In genomic region chr12:125467363-125467762, GRCh38 we compare ENCODE assay signal across 30 cellular contexts.
"Had no signal": no experiment of that assay in that cellular context is flagged by ENCODE, and none has a peak within 500 bp of the region (broad histone marks: within the 10 kb centered on the region; RNA-seq: fewer than 3 reads in every experiment).

No MANE protein-coding gene starts in this region.

- H3K4me3 ChIP-seq: coronary artery, dorsolateral prefrontal cortex, gastroesophageal sphincter had no signal

- H3K27me3 ChIP-seq: dorsolateral prefrontal cortex, gastroesophageal sphincter had no signal

- H3K36me3 ChIP-seq: gastroesophageal sphincter had no signal

- H3K9me3 Mint-ChIP-seq: activated CD4-positive, alpha-beta memory T cell treated with anti-CD3 and anti-CD28 coated beads for 36 hours; activated CD4-positive, alpha-beta T cell treated with anti-CD3 and anti-CD28 coated beads, Interleukin-2, amount 10 ng/mL, durations not matched to agents 24 days and 14 days; activated naive CD4-positive, alpha-beta T cell treated with anti-CD3 and anti-CD28 coated beads, Interleukin-2, amount 10 ng/mL, durations not matched to agents 7 days and 5 days; activated naive CD8-positive, alpha-beta T cell treated with anti-CD3 and anti-CD28 coated beads, Interleukin-2, amount 10 ng/mL, durations not matched to agents 7 days and 5 days; activated T-cell treated with anti-CD3 and anti-CD28 coated beads, Interleukin-2, amount 50 U/mL, for 24 hours; activated T-cell treated with anti-CD3 and anti-CD28 coated beads, Interleukin-2, amount 50 U/mL, for 72 hours; central memory CD8-positive, alpha-beta T cell; dendritic cell treated with granulocyte-macrophage colony-stimulating factor and Interleukin-4, amounts not matched to agents 40 ng/mL and 50 ng/mL, for 4 days; endodermal cell had no signal

- H3K27ac ChIP-seq: coronary artery, dorsolateral prefrontal cortex, gastroesophageal sphincter had no signal

- H3K4me1 Mint-ChIP-seq: activated CD4-positive, alpha-beta T cell treated with anti-CD3 and anti-CD28 coated beads for 36 hours; activated CD4-positive, alpha-beta T cell treated with anti-CD3 and anti-CD28 coated beads, Interleukin-2, amount 10 ng/mL, durations not matched to agents 24 days and 14 days; activated CD8-positive, alpha-beta memory T cell treated with anti-CD3 and anti-CD28 coated beads, Interleukin-2, amount 10 ng/mL, durations not matched to agents 7 days and 5 days; activated naive CD4-positive, alpha-beta T cell treated with anti-CD3 and anti-CD28 coated beads, Interleukin-2, amount 10 ng/mL, durations not matched to agents 7 days and 5 days; activated naive CD8-positive, alpha-beta T cell treated with anti-CD3 and anti-CD28 coated beads, Interleukin-2, amount 10 ng/mL, durations not matched to agents 7 days and 5 days; central memory CD8-positive, alpha-beta T cell; endodermal cell had no signal

- H3K27me3 Mint-ChIP-seq: activated CD4-positive, alpha-beta memory T cell treated with anti-CD3 and anti-CD28 coated beads for 36 hours; activated CD4-positive, alpha-beta T cell treated with anti-CD3 and anti-CD28 coated beads for 36 hours; activated CD4-positive, alpha-beta T cell treated with anti-CD3 and anti-CD28 coated beads, Interleukin-2, amount 10 ng/mL, durations not matched to agents 24 days and 14 days; activated CD8-positive, alpha-beta memory T cell treated with anti-CD3 and anti-CD28 coated beads, Interleukin-2, amount 10 ng/mL, durations not matched to agents 7 days and 5 days; activated naive CD4-positive, alpha-beta T cell treated with anti-CD3 and anti-CD28 coated beads, Interleukin-2, amount 10 ng/mL, durations not matched to agents 7 days and 5 days; activated naive CD8-positive, alpha-beta T cell treated with anti-CD3 and anti-CD28 coated beads, Interleukin-2, amount 10 ng/mL, durations not matched to agents 7 days and 5 days; activated T-cell treated with anti-CD3 and anti-CD28 coated beads, Interleukin-2, amount 50 U/mL, for 24 hours; central memory CD8-positive, alpha-beta T cell; dendritic cell treated with granulocyte-macrophage colony-stimulating factor and Interleukin-4, amounts not matched to agents 40 ng/mL and 50 ng/mL, for 4 days had no signal

- H3K36me3 Mint-ChIP-seq: activated CD4-positive, alpha-beta memory T cell treated with anti-CD3 and anti-CD28 coated beads for 36 hours; activated CD8-positive, alpha-beta memory T cell treated with anti-CD3 and anti-CD28 coated beads, Interleukin-2, amount 10 ng/mL, durations not matched to agents 7 days and 5 days; activated naive CD4-positive, alpha-beta T cell treated with anti-CD3 and anti-CD28 coated beads, Interleukin-2, amount 10 ng/mL, durations not matched to agents 7 days and 5 days; activated naive CD4-positive, alpha-beta T cell treated with anti-CD3 and anti-CD28 coated beads, Interleukin-2, amount 50 U/mL, for 72 hours; activated naive CD8-positive, alpha-beta T cell treated with anti-CD3 and anti-CD28 coated beads, Interleukin-2, amount 10 ng/mL, durations not matched to agents 7 days and 5 days; brain had no signal

- H3K4me3 Mint-ChIP-seq: activated CD4-positive, alpha-beta memory T cell treated with anti-CD3 and anti-CD28 coated beads for 36 hours; activated CD4-positive, alpha-beta T cell treated with anti-CD3 and anti-CD28 coated beads for 36 hours; activated CD4-positive, alpha-beta T cell treated with anti-CD3 and anti-CD28 coated beads, Interleukin-2, amount 10 ng/mL, durations not matched to agents 24 days and 14 days; activated CD8-positive, alpha-beta memory T cell treated with anti-CD3 and anti-CD28 coated beads, Interleukin-2, amount 10 ng/mL, durations not matched to agents 7 days and 5 days; activated CD8-positive, alpha-beta T cell treated with anti-CD3 and anti-CD28 coated beads, Interleukin-2, amount 10 ng/mL, durations not matched to agents 7 days and 5 days; activated naive CD4-positive, alpha-beta T cell treated with anti-CD3 and anti-CD28 coated beads, Interleukin-2, amount 10 ng/mL, durations not matched to agents 7 days and 5 days; activated naive CD8-positive, alpha-beta T cell treated with anti-CD3 and anti-CD28 coated beads, Interleukin-2, amount 10 ng/mL, durations not matched to agents 7 days and 5 days; activated T-cell treated with anti-CD3 and anti-CD28 coated beads, Interleukin-2, amount 50 U/mL, for 24 hours; activated T-cell treated with anti-CD3 and anti-CD28 coated beads, Interleukin-2, amount 50 U/mL, for 72 hours; brain; central memory CD8-positive, alpha-beta T cell; dendritic cell treated with granulocyte-macrophage colony-stimulating factor and Interleukin-4, amounts not matched to agents 40 ng/mL and 50 ng/mL, for 4 days; endodermal cell had no signal

- H3K27ac Mint-ChIP-seq: activated CD4-positive, alpha-beta memory T cell treated with anti-CD3 and anti-CD28 coated beads for 36 hours; activated CD4-positive, alpha-beta T cell treated with anti-CD3 and anti-CD28 coated beads for 36 hours; activated CD4-positive, alpha-beta T cell treated with anti-CD3 and anti-CD28 coated beads, Interleukin-2, amount 10 ng/mL, durations not matched to agents 24 days and 14 days; activated CD8-positive, alpha-beta memory T cell treated with anti-CD3 and anti-CD28 coated beads, Interleukin-2, amount 10 ng/mL, durations not matched to agents 7 days and 5 days; activated CD8-positive, alpha-beta T cell treated with anti-CD3 and anti-CD28 coated beads, Interleukin-2, amount 10 ng/mL, durations not matched to agents 7 days and 5 days; activated naive CD4-positive, alpha-beta T cell treated with anti-CD3 and anti-CD28 coated beads, Interleukin-2, amount 10 ng/mL, durations not matched to agents 7 days and 5 days; activated naive CD4-positive, alpha-beta T cell treated with anti-CD3 and anti-CD28 coated beads, Interleukin-2, amount 50 U/mL, for 72 hours; activated naive CD8-positive, alpha-beta T cell treated with anti-CD3 and anti-CD28 coated beads, Interleukin-2, amount 10 ng/mL, durations not matched to agents 7 days and 5 days; activated T-cell treated with anti-CD3 and anti-CD28 coated beads, Interleukin-2, amount 50 U/mL, for 24 hours; activated T-cell treated with anti-CD3 and anti-CD28 coated beads, Interleukin-2, amount 50 U/mL, for 72 hours; brain; dendritic cell treated with granulocyte-macrophage colony-stimulating factor and Interleukin-4, amounts not matched to agents 40 ng/mL and 50 ng/mL, for 4 days; endodermal cell had no signal

- ATAC-seq: activated CD4-positive, alpha-beta T cell treated with anti-CD3 and anti-CD28 coated beads for 36 hours; activated CD8-positive, alpha-beta memory T cell treated with anti-CD3 and anti-CD28 coated beads, Interleukin-2, amount 10 ng/mL, durations not matched to agents 7 days and 5 days; activated CD8-positive, alpha-beta T cell treated with anti-CD3 and anti-CD28 coated beads, Interleukin-2, amount 10 ng/mL, durations not matched to agents 7 days and 5 days; activated naive CD4-positive, alpha-beta T cell treated with anti-CD3 and anti-CD28 coated beads, Interleukin-2, amount 50 U/mL, for 72 hours; activated T-cell treated with anti-CD3 and anti-CD28 coated beads, Interleukin-2, amount 50 U/mL, for 72 hours; esophagus mucosa; gastroesophageal sphincter had no signal

- H3K9me3 ChIP-seq: gastroesophageal sphincter had no signal

- H3K4me1 ChIP-seq: gastroesophageal sphincter had no signal

- FAIRE-seq: bronchial epithelial cell had no signal

- DNase-seq: activated CD4-positive, alpha-beta memory T cell treated with anti-CD3 and anti-CD28 coated beads for 36 hours; activated CD4-positive, alpha-beta T cell treated with anti-CD3 and anti-CD28 coated beads for 36 hours; activated CD4-positive, CD25-positive, alpha-beta regulatory T cell; activated CD4-positive, CD25-positive, alpha-beta regulatory T cell treated with anti-CD3 and anti-CD28 coated beads, Interleukin-2, amount 50 U/mL, for 72 hours; activated CD8-positive, alpha-beta memory T cell treated with anti-CD3 and anti-CD28 coated beads, Interleukin-2, amount 10 ng/mL, durations not matched to agents 7 days and 5 days; activated CD8-positive, alpha-beta memory T cell treated with anti-CD3 and anti-CD28 coated beads, Interleukin-2, amount 50 U/mL, for 4 hours; activated CD8-positive, alpha-beta T cell treated with anti-CD3 and anti-CD28 coated beads, Interleukin-2, amount 10 ng/mL, durations not matched to agents 7 days and 5 days; activated gamma-delta T cell; activated naive CD4-positive, alpha-beta T cell; activated naive CD4-positive, alpha-beta T cell treated with anti-CD3 and anti-CD28 coated beads, Interleukin-2, amount 10 ng/mL, durations not matched to agents 7 days and 5 days; activated naive CD8-positive, alpha-beta T cell treated with anti-CD3 and anti-CD28 coated beads, Interleukin-2, amount 10 ng/mL, durations not matched to agents 7 days and 5 days; activated T-cell treated with anti-CD3 and anti-CD28 coated beads for 4 hours; activated T-cell treated with anti-CD3 and anti-CD28 coated beads, Interleukin-2, amount 50 U/mL, for 24 hours; activated T-cell treated with anti-CD3 and anti-CD28 coated beads, Interleukin-2, amount 50 U/mL, for 72 hours; amniotic stem cell; anterior cingulate cortex; dorsolateral prefrontal cortex; effector memory CD4-positive, alpha-beta T cell; endodermal cell; foreskin melanocyte; T-helper 2 cell had no signal
